15 cellular contexts compared by ENCODE assay signal in genomic region chr11:123072279-123072678, GRCh38. TPM values are rescaled to one million over a fixed set of nuclear protein-coding genes. Genes with fewer than 3 reads are reported as not detected.
DNase-seq lines count a peak whose midpoint lies in the region; ATAC-seq and TF ChIP-seq lines count a peak whose summit lies in the region.
"Had no signal": no experiment of that assay in that cellular context is flagged by ENCODE, and none has a peak within 500 bp of the region (broad histone marks: within the 10 kb centered on the region; RNA-seq: fewer than 3 reads in every experiment).

No MANE protein-coding gene starts in this region.

- no peak overlapping the region for H3K4me3 Mint-ChIP-seq in CD14-positive monocyte

- no peak for TF ChIP-seq CTCF in CD14-positive monocyte (IDR thresholded peaks at IDR 0.05)

- peaks cover 45% of the 10 kb centered on the region for H3K4me1 Mint-ChIP-seq in CD14-positive monocyte

- H3K27ac Mint-ChIP-seq in activated naive CD4-positive, alpha-beta T cell treated with anti-CD3 and anti-CD28 coated beads, Interleukin-2, amount 50 U/mL, for 72 hours = peak overlapping the region; percentile 99 to 100
- H3K27ac Mint-ChIP-seq in CD14-positive monocyte = peak overlapping the region in 1 of 7 donors; percentile 85

- intact Hi-C loops in CD14-positive monocyte (cut with micrococcal nuclease) = no loop called here

- DNase-seq in activated naive CD4-positive, alpha-beta T cell treated with anti-CD3 and anti-CD28 coated beads, Interleukin-2, amount 50 U/mL, for 72 hours (ENCODE audit: low spot score in 2 of 2) = no peak
- DNase-seq in activated naive CD4-positive, alpha-beta T cell treated with anti-CD3 and anti-CD28 coated beads, Interleukin-2, amount 50 U/mL, for 16 hours = no peak
- DNase-seq in NCI-H526 (lab: John Stamatoyannopoulos, UW) (peak; percentile 82 to 91), ureter (ENCODE audit: low spot score) (peak; percentile 74), CD14-positive monocyte (ENCODE audit: low spot score) (no peak), NOMO-1 treated with DMSO at 0.1 percent for 48 hours (lab: John Stamatoyannopoulos, UW; ENCODE audit: unreplicated experiment) (no peak)
- DNase-seq: amygdala; foreskin fibroblast; H7; MG63; midbrain; psoas muscle; stimulated activated CD4-positive, alpha-beta T cell treated with anti-CD3 and anti-CD28 coated beads, Interleukin-1b, Interleukin-23, amount 100 ng/mL, for 48 hours had no signal

- ATAC-seq in activated naive CD4-positive, alpha-beta T cell treated with anti-CD3 and anti-CD28 coated beads, Interleukin-2, amount 50 U/mL, for 72 hours = no peak
- ATAC-seq in esophagus mucosa (peak; percentile 50), HG03520 (IDR thresholded peaks at IDR 0.05; ENCODE audit: unreplicated experiment) (no peak)
- ATAC-seq: psoas muscle had no signal

- H3K27me3 Mint-ChIP-seq in CD14-positive monocyte (ENCODE audit: low read depth in 3 of 3) = peaks cover 0 to 2% (median 0%) of the 10 kb centered on the region in 3 donors

- no peaks in the 10 kb centered on the region for H3K9me3 Mint-ChIP-seq in activated naive CD4-positive, alpha-beta T cell treated with anti-CD3 and anti-CD28 coated beads, Interleukin-2, amount 50 U/mL, for 72 hours
- no peaks in the 10 kb centered on the region for H3K9me3 Mint-ChIP-seq in CD14-positive monocyte

- H3K36me3 Mint-ChIP-seq in activated naive CD4-positive, alpha-beta T cell treated with anti-CD3 and anti-CD28 coated beads, Interleukin-2, amount 50 U/mL, for 72 hours = peaks cover 0 to 6% of the 10 kb centered on the region in 2 donors
- H3K36me3 Mint-ChIP-seq in CD14-positive monocyte = peaks cover 3 to 4% of the 10 kb centered on the region in 2 donors

RNA-seq across cellular contexts. Expression of gene HSPA8, which starts 10.3 kb away (rescaled TPM):
- total RNA-seq in activated naive CD4-positive, alpha-beta T cell treated with anti-CD3 and anti-CD28 coated beads, Interleukin-2, amount 50 U/mL, for 72 hours = 1,000 to 10,000 TPM; 2,059 to 2,469 TPM
- total RNA-seq in esophagus mucosa (681 TPM), ureter (1,206 TPM)
- 100 to 1,000 TPM; 511 to 531 TPM for polyA plus RNA-seq in CD14-positive monocyte

Comparison
In these comparisons a context has a peak if more than half of its experiments do, and no peak if none do; other contexts are left out.
1. DNase-seq: peak in NCI-H526 (2 of 2) and ureter (single experiment); none in activated naive CD4-positive, alpha-beta T cell treated with anti-CD3 and anti-CD28 coated beads, Interleukin-2, amount 50 U/mL, for 72 hours (0 of 2), activated naive CD4-positive, alpha-beta T cell treated with anti-CD3 and anti-CD28 coated beads, Interleukin-2, amount 50 U/mL, for 16 hours (single experiment), CD14-positive monocyte (single experiment) and NOMO-1 treated with DMSO at 0.1 percent for 48 hours (single experiment).